Comparison of ENCODE assay signal across 19 cellular contexts in the genomic region with DNA sequence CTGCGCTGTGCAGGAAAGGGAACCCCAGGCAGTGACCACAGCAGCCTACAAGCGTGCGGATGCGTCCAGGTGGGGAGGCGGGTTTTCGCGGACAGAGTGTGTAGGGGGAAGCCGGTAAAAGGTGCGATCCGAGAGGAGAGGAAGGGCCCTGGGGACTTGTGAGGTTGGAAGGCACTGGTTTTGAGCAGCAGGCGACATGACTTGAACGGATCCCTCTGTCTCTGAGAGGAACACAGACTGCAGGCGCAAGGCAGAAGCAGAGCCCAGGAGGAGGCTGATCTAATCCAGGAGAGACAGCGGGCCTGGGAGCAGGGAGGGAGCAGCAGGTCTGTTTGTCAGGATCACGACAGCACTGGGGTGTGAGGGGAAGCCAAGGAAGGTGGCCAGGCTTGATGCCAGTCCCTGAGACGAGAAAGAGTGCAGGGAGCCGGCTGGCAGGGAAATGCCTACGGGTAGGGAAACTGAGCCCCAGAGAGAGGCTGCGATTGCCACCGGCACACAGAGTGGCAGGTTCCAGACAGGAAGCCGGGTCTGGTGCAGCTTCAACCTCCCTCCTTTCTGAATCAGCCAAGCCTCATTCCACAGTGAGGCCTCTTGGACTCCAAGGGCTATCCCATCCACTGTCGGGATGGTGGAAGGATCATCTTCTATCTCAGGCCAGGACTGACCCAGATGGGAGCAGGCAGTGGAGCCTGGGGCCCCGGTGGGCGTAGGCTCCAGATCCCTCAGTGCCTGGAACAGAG. TPM values are rescaled to one million over a fixed set of nuclear protein-coding genes. Genes with fewer than 3 reads are reported as not detected.
"Had no signal": no experiment of that assay in that cellular context is flagged by ENCODE, and none has a peak within 500 bp of the region (broad histone marks: within the 10 kb centered on the region; RNA-seq: fewer than 3 reads in every experiment).

No MANE protein-coding gene starts in this region.

- H3K36me3 ChIP-seq: gastrocnemius medialis, lower lobe of right lung, thyroid gland, uterus had no signal

- DNase-seq: activated B cell treated with CpG ODN at 0.5 μM for 24 hours; activated CD4-positive, alpha-beta T cell treated with anti-CD3 and anti-CD28 coated beads, Interleukin-2, amount 10 ng/mL, durations not matched to agents 24 days and 14 days; activated naive CD4-positive, alpha-beta T cell treated with anti-CD3 and anti-CD28 coated beads, Interleukin-2, amount 10 ng/mL, durations not matched to agents 7 days and 5 days; cortex of kidney; effector memory CD4-positive, alpha-beta T cell; gastrocnemius medialis; hippocampal formation; lower lobe of right lung; naive thymus-derived CD8-positive, alpha-beta T cell; pancreas; retina; stimulated activated CD4-positive, alpha-beta T cell treated with anti-CD3 and anti-CD28 coated beads, Interleukin-15, amount 100 ng/mL, for 24 hours; stimulated activated CD4-positive, alpha-beta T cell treated with anti-CD3 and anti-CD28 coated beads, Interleukin-4, amount 100 ng/mL, for 24 hours; T-helper 17 cell; thyroid gland; uterus had no signal

- H3K9me3 ChIP-seq: gastrocnemius medialis, lower lobe of right lung, pancreas, thyroid gland, uterus had no signal

- H3K4me3 ChIP-seq: gastrocnemius medialis, lower lobe of right lung, pancreas, thyroid gland, uterus had no signal

- H3K4me3 Mint-ChIP-seq: activated B cell treated with CpG ODN at 0.5 μM for 24 hours; activated CD4-positive, alpha-beta T cell treated with anti-CD3 and anti-CD28 coated beads, Interleukin-2, amount 10 ng/mL, durations not matched to agents 24 days and 14 days; activated naive CD4-positive, alpha-beta T cell treated with anti-CD3 and anti-CD28 coated beads, Interleukin-2, amount 10 ng/mL, durations not matched to agents 7 days and 5 days; naive thymus-derived CD8-positive, alpha-beta T cell; T-helper 17 cell had no signal

- H3K4me1 Mint-ChIP-seq: activated B cell treated with CpG ODN at 0.5 μM for 24 hours; activated CD4-positive, alpha-beta T cell treated with anti-CD3 and anti-CD28 coated beads, Interleukin-2, amount 10 ng/mL, durations not matched to agents 24 days and 14 days; activated naive CD4-positive, alpha-beta T cell treated with anti-CD3 and anti-CD28 coated beads, Interleukin-2, amount 10 ng/mL, durations not matched to agents 7 days and 5 days had no signal

- H3K27me3 ChIP-seq: gastrocnemius medialis, pancreas, thyroid gland, uterus had no signal

- ATAC-seq: gastrocnemius medialis; lower lobe of right lung; naive thymus-derived CD8-positive, alpha-beta T cell; pancreas; T-helper 17 cell had no signal

- H3K4me1 ChIP-seq: gastrocnemius medialis, lower lobe of right lung, thyroid gland, uterus had no signal

- H3K27ac Mint-ChIP-seq: activated B cell treated with CpG ODN at 0.5 μM for 24 hours; activated CD4-positive, alpha-beta T cell treated with anti-CD3 and anti-CD28 coated beads, Interleukin-2, amount 10 ng/mL, durations not matched to agents 24 days and 14 days; activated naive CD4-positive, alpha-beta T cell treated with anti-CD3 and anti-CD28 coated beads, Interleukin-2, amount 10 ng/mL, durations not matched to agents 7 days and 5 days; T-helper 17 cell had no signal

- H3K36me3 Mint-ChIP-seq: activated naive CD4-positive, alpha-beta T cell treated with anti-CD3 and anti-CD28 coated beads, Interleukin-2, amount 10 ng/mL, durations not matched to agents 7 days and 5 days; naive thymus-derived CD8-positive, alpha-beta T cell had no signal

- H3K27ac ChIP-seq: epithelial cell of prostate, gastrocnemius medialis, lower lobe of right lung, pancreas, thyroid gland, uterus had no signal

- H3K9me3 Mint-ChIP-seq: activated B cell treated with CpG ODN at 0.5 μM for 24 hours; activated CD4-positive, alpha-beta T cell treated with anti-CD3 and anti-CD28 coated beads, Interleukin-2, amount 10 ng/mL, durations not matched to agents 24 days and 14 days; activated naive CD4-positive, alpha-beta T cell treated with anti-CD3 and anti-CD28 coated beads, Interleukin-2, amount 10 ng/mL, durations not matched to agents 7 days and 5 days; naive thymus-derived CD8-positive, alpha-beta T cell had no signal

RNA-seq across cellular contexts. Expression of a gene that starts 57.1 kb away (rescaled TPM):
- total RNA-seq: activated B cell treated with CpG ODN at 0.5 μM for 24 hours; activated CD4-positive, alpha-beta T cell treated with anti-CD3 and anti-CD28 coated beads, Interleukin-2, amount 10 ng/mL, durations not matched to agents 24 days and 14 days; cardiac septum; naive thymus-derived CD8-positive, alpha-beta T cell; skeletal muscle tissue; T-helper 17 cell; thyroid gland had no signal
- polyA plus RNA-seq: naive thymus-derived CD8-positive, alpha-beta T cell had no signal
